ENCODE assay signal across 17 cellular contexts in the genomic region with DNA sequence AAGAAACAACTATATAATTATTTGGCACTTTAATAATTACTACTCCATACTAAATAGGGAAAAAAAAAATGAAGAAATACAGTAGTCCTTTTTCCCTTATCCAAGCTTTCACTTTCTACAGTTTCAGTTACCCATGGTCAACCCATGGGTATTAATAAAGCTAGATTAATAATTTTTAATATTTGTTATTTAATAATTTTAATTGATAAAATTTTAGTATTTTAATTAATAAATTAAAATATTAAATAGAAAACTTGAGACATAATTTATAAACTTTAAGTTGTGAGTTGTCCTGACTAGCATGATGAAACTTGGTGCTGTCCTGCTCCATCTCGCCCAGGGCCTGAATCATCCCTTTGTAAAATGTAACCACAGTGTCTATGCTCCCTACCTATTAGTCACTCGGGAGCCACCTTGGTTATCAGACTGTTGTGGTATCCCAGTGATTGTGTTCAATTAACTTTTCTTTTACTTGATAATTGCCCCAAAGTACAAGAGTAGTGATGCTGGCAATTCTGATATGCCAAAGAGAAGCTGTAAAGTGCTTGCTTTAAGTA.
A peak's percentile ranks its signal among the peaks of the same experiment; 100 is the strongest.
DNase-seq lines count a peak whose midpoint lies in the region; ATAC-seq, FAIRE-seq and TF ChIP-seq lines count a peak whose summit lies in the region.
"Had no signal": no experiment of that assay in that cellular context is flagged by ENCODE, and none has a peak within 500 bp of the region (broad histone marks: within the 10 kb centered on the region; RNA-seq: fewer than 3 reads in every experiment).

No MANE protein-coding gene starts in this region.

- DNase-seq in GM04503 (ENCODE audit: low read depth) (peak; percentile 26), RCC 7860 (ENCODE audit: low spot score) (peak; percentile 65), renal cortical epithelial cell (ENCODE audit: low read depth) (peak; percentile 74), D721Med (ENCODE audit: insufficient read length, low spot score) (no peak), RPMI8226 (no peak)
- DNase-seq: activated naive CD8-positive, alpha-beta T cell treated with anti-CD3 and anti-CD28 coated beads, Interleukin-2, amount 10 ng/mL, durations not matched to agents 7 days and 5 days; activated T-cell treated with anti-CD3 and anti-CD28 coated beads, Interleukin-2, amount 50 U/mL, for 24 hours; CD4-positive, alpha-beta memory T cell; cerebellar nuclear complex; GF-D8; left ventricle myocardium inferior; naive B cell; SHP77 treated with DMSO at 0.1 percent for 48 hours; T-helper 9 cell had no signal

- peak; percentile 86 for ATAC-seq in esophagus mucosa
- ATAC-seq in HG03565 (IDR thresholded peaks at IDR 0.05; ENCODE audit: unreplicated experiment), result no peak
- no peak for ATAC-seq in HG03280 (IDR thresholded peaks at IDR 0.05; ENCODE audit: unreplicated experiment)

- no peak for TF ChIP-seq CTCF in D721Med (IDR thresholded peaks at IDR 0.05; ENCODE audit: insufficient read depth, missing control alignments)

- FAIRE-seq in RCC 7860 (lab: Jason Lieb, UNC) (peak; percentile 94), D721Med (lab: Jason Lieb, UNC) (no peak)

Comparison
In these comparisons a context has a peak if more than half of its experiments do, and no peak if none do; other contexts are left out.
1. DNase-seq: peak in GM04503 (single experiment), RCC 7860 (single experiment) and renal cortical epithelial cell (single experiment); none in D721Med (single experiment) and RPMI8226 (single experiment).